ENCODE assay signal across 20 cellular contexts in the genomic region with DNA sequence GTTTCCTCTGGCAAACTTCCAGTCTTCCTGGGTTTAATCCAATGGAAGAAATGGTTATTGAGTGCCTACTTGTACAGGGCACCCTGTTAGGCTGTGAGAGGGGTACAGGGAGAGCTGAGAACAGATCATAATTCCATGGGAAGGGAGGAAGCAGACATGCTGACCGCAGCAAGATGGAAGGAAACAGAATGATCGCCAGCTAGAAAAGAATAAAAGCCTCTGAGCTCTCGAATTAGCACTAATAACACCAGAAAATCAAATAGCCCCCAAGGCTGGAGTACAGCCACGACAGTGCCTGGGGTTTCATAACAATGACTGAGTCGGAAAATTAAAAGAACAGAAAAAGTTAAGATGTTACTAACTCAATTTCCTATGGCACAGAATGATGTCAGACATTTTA. TPM values are rescaled to one million over a fixed set of nuclear protein-coding genes. Genes with fewer than 3 reads are reported as not detected.
DNase-seq lines count a peak whose midpoint lies in the region; ATAC-seq, FAIRE-seq and TF ChIP-seq lines count a peak whose summit lies in the region.
"Had no signal": no experiment of that assay in that cellular context is flagged by ENCODE, and none has a peak within 500 bp of the region (broad histone marks: within the 10 kb centered on the region; RNA-seq: fewer than 3 reads in every experiment).

No MANE protein-coding gene starts in this region.

- peaks cover 26% of the 10 kb centered on the region for H3K4me1 ChIP-seq in A673 (ENCODE audit: insufficient read depth, low read length, poor library complexity, severe bottlenecking)
- peaks cover 55% of the 10 kb centered on the region for H3K4me1 ChIP-seq in Karpas-422 (ENCODE audit: low read length)
- peaks cover 10% of the 10 kb centered on the region for H3K4me1 ChIP-seq in endothelial cell of umbilical vein (ENCODE audit: control insufficient read depth, extremely low read depth, insufficient read depth, low read length)

- H3K27ac Mint-ChIP-seq in progenitor cell of endocrine pancreas, result no peak overlapping the region
- H3K27ac Mint-ChIP-seq: CD8-positive, alpha-beta memory T cell had no signal

- DNase-seq in A673 (ENCODE audit: low spot score), result peak; percentile 86
- no peak for DNase-seq in Karpas-422
- no peak for DNase-seq in SK-N-MC (ENCODE audit: low read depth, low spot score)
- peak; percentile 61 for DNase-seq in endothelial cell of umbilical vein (ENCODE audit: low read depth, low spot score)
- DNase-seq in germinal center (ENCODE audit: low spot score), result no peak
- no peak for DNase-seq in progenitor cell of endocrine pancreas (ENCODE audit: low spot score, unreplicated experiment)
- DNase-seq in posterior vena cava (ENCODE audit: low spot score), result no peak
- DNase-seq: AML-193; Caco-2; CD8-positive, alpha-beta memory T cell; DND-41; GDM1; GM23248; IMR-90 had no signal

- H3K9me3 ChIP-seq in A673 (ENCODE audit: low read depth, low read length, poor library complexity, severe bottlenecking) (no peaks in the 10 kb centered on the region), Karpas-422 (ENCODE audit: low read length) (no peaks in the 10 kb centered on the region), SK-N-MC (ENCODE audit: low read depth, low read length) (no peaks in the 10 kb centered on the region), endothelial cell of umbilical vein (replicated peaks; ENCODE audit: control insufficient read depth, insufficient read depth, low read length) (no peaks in the 10 kb centered on the region)
- H3K9me3 ChIP-seq: A549, BLaER1, Caco-2 had no signal

- peaks cover 28% of the 10 kb centered on the region for H3K79me2 ChIP-seq in Karpas-422 (ENCODE audit: low read length)
- H3K79me2 ChIP-seq in endothelial cell of umbilical vein (ENCODE audit: control insufficient read depth, insufficient read depth, low read length), result no peaks in the 10 kb centered on the region

- H3K27ac ChIP-seq in A673 (ENCODE audit: low read depth, low read length, poor library complexity, severe bottlenecking), result no peak overlapping the region
- H3K27ac ChIP-seq in Karpas-422 (ENCODE audit: low read length), result peak overlapping the region; percentile 62
- H3K27ac ChIP-seq in SK-N-MC, result no peak overlapping the region
- H3K27ac ChIP-seq in endothelial cell of umbilical vein (ENCODE audit: insufficient read depth, low read depth, low read length), result no peak overlapping the region
- H3K27ac ChIP-seq: A549, BLaER1, GM23248 had no signal

- dilution Hi-C loops in endothelial cell of umbilical vein (cut with MboI; ENCODE audit: extremely low pct_ligation_motif_present, low sequenced_read_pairs), result no loop called here

- H3K9me1 ChIP-seq in endothelial cell of umbilical vein (replicated peaks; ENCODE audit: control insufficient read depth, extremely low read depth, insufficient read depth, low read length), result no peaks in the 10 kb centered on the region

- H3K9ac ChIP-seq in Karpas-422 (ENCODE audit: low read length), result no peak overlapping the region
- no peak overlapping the region for H3K9ac ChIP-seq in SK-N-MC (ENCODE audit: insufficient read length)
- H3K9ac ChIP-seq in endothelial cell of umbilical vein (replicated peaks; ENCODE audit: extremely low read depth, insufficient read depth, low read length), result no peak overlapping the region
- H3K9ac ChIP-seq: BLaER1, GM23248 had no signal

- peaks cover 2% of the 10 kb centered on the region for H3K36me3 Mint-ChIP-seq in progenitor cell of endocrine pancreas (ENCODE audit: insufficient read depth)

- H3K4me3 Mint-ChIP-seq in progenitor cell of endocrine pancreas (ENCODE audit: low read depth), result no peak overlapping the region
- H3K4me3 Mint-ChIP-seq: CD8-positive, alpha-beta memory T cell had no signal

- TF ChIP-seq CTCF in A673 (conservative IDR thresholded peaks at IDR 0.05; ENCODE audit: low read depth, low read length) (no peak), endothelial cell of umbilical vein (IDR thresholded peaks at IDR 0.05; ENCODE audit: extremely low read depth in 1 of 2, insufficient read depth in 1 of 2, low read depth in 1 of 2, low read length in 2 of 2) (no peak), progenitor cell of endocrine pancreas (IDR thresholded peaks at IDR 0.05; ENCODE audit: unreplicated experiment) (no peak)

- intact Hi-C loops in A673 (cut with micrococcal nuclease; ENCODE audit: unreplicated experiment), result no loop called here
- intact Hi-C loops in endothelial cell of umbilical vein (cut with micrococcal nuclease), result no loop called here
- intact Hi-C loops in posterior vena cava (cut with DNase I), result no loop called here

- BruUV-seq in A673 (replicated peaks; lab: Mats Ljungman, UMichigan) (no TSS peak), endothelial cell of umbilical vein (replicated peaks; lab: Mats Ljungman, UMichigan) (no TSS peak)

- H3K4me3 ChIP-seq in A673 (ENCODE audit: low read depth, low read length, poor library complexity, severe bottlenecking), result no peak overlapping the region
- H3K4me3 ChIP-seq in Karpas-422 (ENCODE audit: low read length), result no peak overlapping the region
- peak overlapping the region; percentile 35; the same call in 1 of the 2 replicates for H3K4me3 ChIP-seq in SK-N-MC
- H3K4me3 ChIP-seq in endothelial cell of umbilical vein (replicated peaks in 1 of 3; ENCODE audit: insufficient read depth in 1 of 3, low read depth in 1 of 3, low read length in 3 of 3), result no peak overlapping the region
- H3K4me3 ChIP-seq: A549, BLaER1, GM23248 had no signal

- CTCF ChIA-PET in A673 (lab: Charles Lee), result interaction anchor here (1.4 kb wide), 1 partner anchor 118 kb away, joined by 9 read pairs; no protein-coding TSS in a partner anchor
- CTCF ChIA-PET in endothelial cell of umbilical vein (lab: Charles Lee), result interaction anchor here (1.2 to 5.1 kb wide), 3 partner anchors 8 to 117 kb away, joined by 4 to 44 read pairs (median 5); no protein-coding TSS in a partner anchor

- POLR2A ChIA-PET in A673 (lab: Charles Lee; ENCODE audit: low non-redundant PET) (interaction anchor here (0.6 kb wide), 1 partner anchor 54 kb away, joined by 8 read pairs; no protein-coding TSS in a partner anchor), endothelial cell of umbilical vein (lab: Charles Lee) (no interaction called here)

- no peak for ATAC-seq in HG02981 (IDR thresholded peaks at IDR 0.05; ENCODE audit: unreplicated experiment)
- ATAC-seq: A549, HCT116 had no signal

- H3K4me2 ChIP-seq in Karpas-422 (ENCODE audit: low read depth, low read length, poor library complexity, severe bottlenecking), result no peak overlapping the region
- peak overlapping the region; percentile 13 for H3K4me2 ChIP-seq in endothelial cell of umbilical vein (ENCODE audit: insufficient read depth, low read length)
- H3K4me2 ChIP-seq: A549, BLaER1 had no signal

- no peaks in the 10 kb centered on the region for H3K36me3 ChIP-seq in A673 (ENCODE audit: insufficient read depth, low read length, poor library complexity, severe bottlenecking)
- H3K36me3 ChIP-seq in Karpas-422 (ENCODE audit: insufficient read depth, low read length), result peaks cover 40% of the 10 kb centered on the region
- no peaks in the 10 kb centered on the region for H3K36me3 ChIP-seq in SK-N-MC (ENCODE audit: insufficient read depth, low read length)
- H3K36me3 ChIP-seq in endothelial cell of umbilical vein (ENCODE audit: control insufficient read depth in 2 of 2, extremely low read depth in 1 of 2, insufficient read depth in 2 of 2, low read length in 2 of 2), result no peaks in the 10 kb centered on the region

- TF ChIP-seq POLR2A in endothelial cell of umbilical vein (IDR thresholded peaks at IDR 0.05; ENCODE audit: low read depth, low read length), result no peak

- H3K9me2 ChIP-seq in Karpas-422 (replicated peaks; ENCODE audit: insufficient read depth, low read length), result no peaks in the 10 kb centered on the region

- no peaks in the 10 kb centered on the region for H3K9me3 Mint-ChIP-seq in progenitor cell of endocrine pancreas (ENCODE audit: low read depth)
- H3K9me3 Mint-ChIP-seq: CD8-positive, alpha-beta memory T cell had no signal

- no peaks in the 10 kb centered on the region for H3K27me3 ChIP-seq in A673 (replicated peaks; ENCODE audit: insufficient read depth, low read depth, low read length, poor library complexity)
- H3K27me3 ChIP-seq in Karpas-422 (ENCODE audit: low read length), result no peaks in the 10 kb centered on the region
- H3K27me3 ChIP-seq in endothelial cell of umbilical vein (ENCODE audit: control insufficient read depth in 2 of 2, insufficient read depth in 2 of 2, low read length in 2 of 2), result no peaks in the 10 kb centered on the region
- H3K27me3 ChIP-seq: BLaER1 had no signal

- no peaks in the 10 kb centered on the region for H3K27me3 Mint-ChIP-seq in progenitor cell of endocrine pancreas
- H3K27me3 Mint-ChIP-seq: CD8-positive, alpha-beta memory T cell had no signal

- H4K20me1 ChIP-seq in Karpas-422 (ENCODE audit: insufficient read depth, low read depth, low read length) (no peaks in the 10 kb centered on the region; the same call in 1 of the 2 replicates), endothelial cell of umbilical vein (replicated peaks; ENCODE audit: control insufficient read depth, extremely low read depth, insufficient read depth, low read length) (no peaks in the 10 kb centered on the region)
- H4K20me1 ChIP-seq: BLaER1 had no signal

- peaks cover 1% of the 10 kb centered on the region for H3K4me1 Mint-ChIP-seq in progenitor cell of endocrine pancreas (ENCODE audit: low read depth)

- FAIRE-seq in endothelial cell of umbilical vein (lab: Jason Lieb, UNC), result no peak
- FAIRE-seq: A549, GM12892, H54 had no signal

- H2AFZ ChIP-seq in Karpas-422 (ENCODE audit: low read length) (no peak overlapping the region), endothelial cell of umbilical vein (ENCODE audit: low read depth, low read length) (peak overlapping the region; percentile 67)
- H2AFZ ChIP-seq: GM23248 had no signal

RNA-seq across cellular contexts. Expression of gene CEP68, which starts 20.7 kb away (rescaled TPM):
- 10.1 and 13.4 TPM in 2 replicates for total RNA-seq in A673 (2021)
- total RNA-seq in Karpas-422 (2014; rRNA removed; shearing (Covaris generic); ENCODE audit: low replicate concordance), result 23.4 and 25.8 TPM in 2 replicates
- 20.0 and 21.4 TPM in 2 replicates for total RNA-seq in endothelial cell of umbilical vein
- polyA plus RNA-seq in endothelial cell of umbilical vein, result 22.0 and 26.2 TPM in 2 replicates
- 15.0 and 17.9 TPM in 2 replicates for polyA plus RNA-seq in endothelial cell of umbilical vein (2011; cell fraction: cytosol; rRNA removed)
- polyA plus RNA-seq in endothelial cell of umbilical vein (2011; cell fraction: nucleus; rRNA removed), result 20.6 and 24.9 TPM in 2 replicates
- 13.1 and 14.3 TPM in 2 replicates for polyA plus RNA-seq in endothelial cell of umbilical vein (2012)
- polyA minus RNA-seq in endothelial cell of umbilical vein, result 39.9 and 42.9 TPM in 2 replicates
- 2.3 TPM for polyA minus RNA-seq in endothelial cell of umbilical vein (2011; cell fraction: cytosol; rRNA and poly(A)+ RNA removed)
- polyA minus RNA-seq in endothelial cell of umbilical vein (2011; cell fraction: nucleus; rRNA and poly(A)+ RNA removed), result 24.7 and 29.5 TPM in 2 replicates
- total RNA-seq in progenitor cell of endocrine pancreas, result 20.4 and 22.0 TPM in 2 replicates
- total RNA-seq in posterior vena cava, result 10 to 100 TPM; 16.2 to 20.3 TPM

RNA-seq across cellular contexts. Expression of gene SLC1A4, which starts 46.3 kb away (rescaled TPM):
- total RNA-seq in A673 (2021) (69.5 and 78.1 TPM in 2 replicates), endothelial cell of umbilical vein (13.5 and 13.9 TPM in 2 replicates), progenitor cell of endocrine pancreas (12.5 and 14.6 TPM in 2 replicates), posterior vena cava (10 to 100 TPM; 13.9 to 16.4 TPM)
- total RNA-seq in Karpas-422 (2014; rRNA removed; shearing (Covaris generic); ENCODE audit: low replicate concordance), result 114 and 120 TPM in 2 replicates
- polyA plus RNA-seq in endothelial cell of umbilical vein, result 9.9 and 11.4 TPM in 2 replicates
- polyA plus RNA-seq in endothelial cell of umbilical vein (2011; cell fraction: cytosol; rRNA removed), result 8.5 and 9.1 TPM in 2 replicates
- 9.0 and 9.4 TPM in 2 replicates for polyA plus RNA-seq in endothelial cell of umbilical vein (2011; cell fraction: nucleus; rRNA removed)
- polyA plus RNA-seq in endothelial cell of umbilical vein (2012), result 6.7 and 8.4 TPM in 2 replicates
- 23.3 and 32.0 TPM in 2 replicates for polyA minus RNA-seq in endothelial cell of umbilical vein
- polyA minus RNA-seq in endothelial cell of umbilical vein (2011; cell fraction: cytosol; rRNA and poly(A)+ RNA removed), result 9.8 TPM
- 13.2 and 15.7 TPM in 2 replicates for polyA minus RNA-seq in endothelial cell of umbilical vein (2011; cell fraction: nucleus; rRNA and poly(A)+ RNA removed)

Comparison
In these comparisons a context has a peak if more than half of its experiments do, and no peak if none do; other contexts are left out.
1. DNase-seq: peak in A673 (single experiment) and endothelial cell of umbilical vein (single experiment); none in Karpas-422 (single experiment), SK-N-MC (single experiment), germinal center (single experiment), progenitor cell of endocrine pancreas (single experiment) and posterior vena cava (single experiment).